23 cellular contexts compared by ENCODE assay signal in genomic region chr4:110138546-110138945, GRCh38.
"Had no signal": no experiment of that assay in that cellular context is flagged by ENCODE, and none has a peak within 500 bp of the region (broad histone marks: within the 10 kb centered on the region; RNA-seq: fewer than 3 reads in every experiment).

No MANE protein-coding gene starts in this region.

- ATAC-seq: effector memory CD8-positive, alpha-beta T cell; foreskin keratinocyte; gastroesophageal sphincter; heart left ventricle; left cardiac atrium; left lung; left ventricle myocardium superior; lower lobe of right lung; naive thymus-derived CD4-positive, alpha-beta T cell had no signal

- H3K9me3 ChIP-seq: colonic mucosa, esophagus muscularis mucosa, gastroesophageal sphincter, heart left ventricle, left lung, lower lobe of right lung had no signal

- DNase-seq: colonic mucosa; cortex of kidney; effector CD8-positive, alpha-beta T cell; effector memory CD8-positive, alpha-beta T cell; endodermal cell; erythroblast; foreskin keratinocyte; heart left ventricle; hippocampal formation; left cardiac atrium; left lung; left ventricle myocardium superior; lower lobe of right lung; mesendoderm; midbrain; naive thymus-derived CD4-positive, alpha-beta T cell had no signal

- H3K4me3 ChIP-seq: colonic mucosa, esophagus muscularis mucosa, gastroesophageal sphincter, heart left ventricle, left lung, lower lobe of right lung had no signal

- H3K4me1 ChIP-seq: colonic mucosa, esophagus muscularis mucosa, foreskin keratinocyte, gastroesophageal sphincter, heart left ventricle, left lung had no signal

- H3K27me3 ChIP-seq: colonic mucosa, esophagus muscularis mucosa, foreskin keratinocyte, gastroesophageal sphincter, heart left ventricle, left lung had no signal

- H3K27ac ChIP-seq: colonic mucosa, epithelial cell of prostate, esophagus muscularis mucosa, foreskin keratinocyte, gastroesophageal sphincter, heart left ventricle, left lung, lower lobe of right lung had no signal

- FAIRE-seq: endometrium, frontal cortex, islet of Langerhans, keratinocyte had no signal

- H3K36me3 ChIP-seq: colonic mucosa, esophagus muscularis mucosa, gastroesophageal sphincter, heart left ventricle, left lung, lower lobe of right lung had no signal
